In the genomic region with DNA sequence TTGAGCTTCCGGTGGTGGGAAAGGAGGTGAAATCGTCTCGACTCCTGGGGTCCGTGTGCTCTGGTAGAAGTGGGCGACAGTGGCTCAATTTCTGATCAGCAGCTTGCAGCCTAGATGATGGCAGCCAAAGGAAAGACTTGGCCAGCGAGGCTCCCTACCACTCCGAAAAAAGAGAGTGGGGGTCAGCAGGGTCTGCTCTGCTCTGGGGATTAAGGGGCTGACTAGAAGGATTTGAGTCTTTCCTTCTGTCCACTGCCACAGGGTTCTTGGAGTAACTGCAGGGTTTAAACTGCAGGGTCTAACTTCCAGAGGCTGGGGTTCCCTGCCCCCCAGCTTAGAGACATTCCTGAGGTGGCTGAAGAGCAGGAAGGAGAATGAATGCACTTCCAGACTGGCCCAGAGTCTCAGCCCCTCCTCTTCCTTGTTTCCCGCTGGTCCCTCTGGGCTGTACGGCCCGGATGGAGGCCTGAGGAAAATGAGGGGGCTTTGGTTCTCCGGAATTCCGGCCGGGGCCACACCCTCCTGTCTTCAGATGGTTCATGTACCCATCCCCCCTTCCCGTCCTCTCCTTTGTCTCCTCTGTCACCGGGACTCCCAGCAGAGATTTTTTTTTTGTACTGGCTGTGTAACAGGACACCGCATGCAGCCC, we compare ENCODE assay signal across 8 cellular contexts. TPM values are rescaled to one million over a fixed set of nuclear protein-coding genes. Genes with fewer than 3 reads are reported as not detected.
DNase-seq lines count a peak whose midpoint lies in the region; ATAC-seq and TF ChIP-seq lines count a peak whose summit lies in the region.

No MANE protein-coding gene starts in this region.

- no peak overlapping the region for H4K5ac ChIP-seq in mesendoderm (ENCODE audit: low read length)

- peaks cover 57% of the 10 kb centered on the region for H3K79me2 ChIP-seq in mesendoderm (ENCODE audit: control insufficient read depth, insufficient read depth, low read length)

- in situ Hi-C loops in GM18951 (cut with MboI; ENCODE audit: low sequenced_read_pairs, unreplicated experiment) (no loop called here), Panc1 (cut with HindIII; ENCODE audit: low pct_unique_long_range_greater_than_20kb, low sequenced_read_pairs) (no loop called here)

- POLR2A ChIA-PET in Panc1 (lab: Charles Lee): interaction anchor here (0.6 to 0.7 kb wide), 2 partner anchors 9 to 35 kb away, joined by 6 to 9 read pairs; no protein-coding TSS in a partner anchor
- POLR2A ChIA-PET in GM10248 (lab: Yijun Ruan, JAX): interaction anchor here (1.3 kb wide), 2 partner anchors 9 to 163 kb away, joined by 3 to 4 read pairs; no protein-coding TSS in a partner anchor

- TF ChIP-seq POLR2A in GM18951 (IDR thresholded peaks at IDR 0.05; ENCODE audit: extremely low read depth, insufficient read depth, insufficient read length): peak; percentile 2

- no peak overlapping the region for H4K8ac ChIP-seq in mesendoderm (ENCODE audit: low read depth, low read length)

- no peak for DNase-seq in Panc1 (ENCODE audit: low read depth, low spot score)
- DNase-seq in dorsolateral prefrontal cortex: no peak
- DNase-seq in mesendoderm: peak; percentile 97
- no peak for DNase-seq in posterior vena cava (ENCODE audit: low spot score)
- DNase-seq in GM10248 (ENCODE audit: extremely low spot score): no peak
- no peak for DNase-seq in SHP77 treated with DMSO at 0.1 percent for 48 hours (lab: John Stamatoyannopoulos, UW)

- peak overlapping the region; percentile 82 for H3K4ac ChIP-seq in mesendoderm (ENCODE audit: low read depth, low read length)

- H3K4me1 ChIP-seq in Panc1 (ENCODE audit: control insufficient read depth, insufficient read depth, low read length) (peaks cover 48% of the 10 kb centered on the region), mesendoderm (ENCODE audit: control insufficient read depth, low read depth, low read length) (peaks cover 33% of the 10 kb centered on the region)

- H3K9me3 ChIP-seq in Panc1 (ENCODE audit: control insufficient read depth, insufficient read depth, low read depth, low read length): no peaks in the 10 kb centered on the region

- peak overlapping the region; percentile 93 for H2AK5ac ChIP-seq in mesendoderm (ENCODE audit: low read length)

- ATAC-seq in Panc1 (peak; percentile 53), HG03378 (IDR thresholded peaks at IDR 0.05; ENCODE audit: unreplicated experiment) (no peak)

- peak overlapping the region; percentile 77 for H2BK5ac ChIP-seq in mesendoderm (ENCODE audit: low read length)

- WGBS in mesendoderm (ENCODE audit: extremely low coverage, insufficient coverage, low lambda C conversion rate): no CpG with 5 or more reads among the region's 16 CpGs

- peak overlapping the region; percentile 88 for H3K18ac ChIP-seq in mesendoderm (ENCODE audit: low read length)

- TF ChIP-seq CTCF in Panc1 (IDR thresholded peaks at IDR 0.05) (no peak), dorsolateral prefrontal cortex (IDR thresholded peaks at IDR 0.05 in 54 of 56, conservative IDR thresholded peaks at IDR 0.05 in 2 of 56; ENCODE audit: low read depth in 1 of 56, partially characterized antibody in 56 of 56) (no peak), GM10248 (IDR thresholded peaks at IDR 0.05; ENCODE audit: control extremely low read depth, extremely low read depth, low read depth, missing control alignments) (no peak)

- H3K4me3 ChIP-seq in Panc1 (ENCODE audit: low read depth in 2 of 2, low read length in 2 of 2) (peak overlapping the region; percentile 86 to 89), dorsolateral prefrontal cortex (peak overlapping the region; percentile 56 to 92 (median 81)), mesendoderm (ENCODE audit: low read length) (peak overlapping the region; percentile 86)

- H3K56ac ChIP-seq in mesendoderm (ENCODE audit: low read length): peak overlapping the region; percentile 95

- peak overlapping the region; percentile 100 for H3K4me2 ChIP-seq in mesendoderm (ENCODE audit: low read length)

- H3K27ac ChIP-seq in Panc1 (ENCODE audit: low read length): peak overlapping the region; percentile 99
- peak overlapping the region; percentile 77 to 99 (median 96) for H3K27ac ChIP-seq in dorsolateral prefrontal cortex
- peak overlapping the region; percentile 95 for H3K27ac ChIP-seq in mesendoderm (ENCODE audit: low read depth, low read length)

- no peak overlapping the region for H2BK120ac ChIP-seq in mesendoderm (ENCODE audit: low read depth, low read length)

- H2BK15ac ChIP-seq in mesendoderm (replicated peaks; ENCODE audit: low read depth): no peak overlapping the region

- H3K36me3 ChIP-seq in Panc1 (ENCODE audit: control insufficient read depth, insufficient read depth, low read length) (peaks cover 6% of the 10 kb centered on the region; the same call in 1 of the 2 replicates), mesendoderm (ENCODE audit: control insufficient read depth, insufficient read depth, low read length) (peaks cover 21% of the 10 kb centered on the region)

- peaks cover 18% of the 10 kb centered on the region for H3K79me1 ChIP-seq in mesendoderm (ENCODE audit: low read length)

- TSS peak; percentile 90 for BruUV-seq in Panc1 (replicated peaks; lab: Mats Ljungman, UMichigan)

- peak overlapping the region; percentile 20 for H3K23ac ChIP-seq in mesendoderm (ENCODE audit: low read length)

- H3K27me3 ChIP-seq in Panc1 (ENCODE audit: control insufficient read depth, insufficient read depth, low read length): no peaks in the 10 kb centered on the region
- no peaks in the 10 kb centered on the region for H3K27me3 ChIP-seq in dorsolateral prefrontal cortex
- no peaks in the 10 kb centered on the region for H3K27me3 ChIP-seq in mesendoderm (ENCODE audit: insufficient read depth, low read length, poor library complexity)

- peak overlapping the region; percentile 94 for H3K9ac ChIP-seq in mesendoderm (ENCODE audit: low read length)

- CTCF ChIA-PET in Panc1 (lab: Charles Lee) (interaction anchor here (0.6 to 0.7 kb wide), 2 partner anchors 17 to 144 kb away, joined by 4 to 5 read pairs; no protein-coding TSS in a partner anchor), GM10248 (lab: Yijun Ruan, JAX) (interaction anchor here (1.0 to 3.6 kb wide), 2 partner anchors 13 to 30 kb away, joined by 3 to 23 read pairs; no protein-coding TSS in a partner anchor)

- intact Hi-C loops in Panc1 (cut with micrococcal nuclease; ENCODE audit: unreplicated experiment) (no loop called here), dorsolateral prefrontal cortex (cut with DNase I) (no loop called here), posterior vena cava (cut with DNase I) (no loop called here)

RNA-seq across cellular contexts. Expression of a gene that starts 0.9 kb away (rescaled TPM):
- 89.8 TPM for total RNA-seq in Panc1 (2021; ENCODE audit: unreplicated experiment)
- polyA plus RNA-seq in Panc1 (2012; ENCODE audit: insufficient read length): 268 TPM
- 100 to 1,000 TPM in 5 of 120 experiments, 10 to 100 TPM in 86, 1 to 10 TPM in 29; 5.4 to 227 (median 14.8) TPM for total RNA-seq in dorsolateral prefrontal cortex
- 398 TPM for polyA plus RNA-seq in mesendoderm (2013, experiment 1 of 2)
- polyA plus RNA-seq in mesendoderm (2013, experiment 2 of 2): 396 TPM
- 100 to 1,000 TPM; 145 to 255 TPM for total RNA-seq in posterior vena cava

RNA-seq across cellular contexts. Expression of a gene that starts 37.2 kb away (rescaled TPM):
- total RNA-seq in Panc1 (2021; ENCODE audit: unreplicated experiment): 6.0 TPM
- polyA plus RNA-seq in Panc1 (2012; ENCODE audit: insufficient read length): 7.3 TPM
- 10 to 100 TPM; 15.7 to 42.6 (median 27.3) TPM for total RNA-seq in dorsolateral prefrontal cortex
- polyA plus RNA-seq in mesendoderm (2013, experiment 1 of 2): 10.9 TPM
- polyA plus RNA-seq in mesendoderm (2013, experiment 2 of 2): 11.4 TPM
- total RNA-seq in posterior vena cava: 10 to 100 TPM; 30.1 to 37.5 TPM
